ENCODE assay signal across 18 cellular contexts in genomic region chr13:27110056-27110746, GRCh38.
DNase-seq lines count a peak whose midpoint lies in the region; ATAC-seq and TF ChIP-seq lines count a peak whose summit lies in the region.
"Had no signal": no experiment of that assay in that cellular context is flagged by ENCODE, and none has a peak within 500 bp of the region (broad histone marks: within the 10 kb centered on the region; RNA-seq: fewer than 3 reads in every experiment).

No MANE protein-coding gene starts in this region.

- 93% methylated on average over 3 of the region's 3 CpGs for WGBS in right lobe of liver (ENCODE audit: insufficient coverage, low coverage, low lambda C conversion rate, missing lambda C conversion rate)

- TF ChIP-seq CTCF in right lobe of liver (IDR thresholded peaks at IDR 0.05) = no peak

- H3K27ac ChIP-seq in right lobe of liver = peak overlapping the region in 1 of 3 donors; percentile 20
- H3K27ac ChIP-seq: A549; BLaER1 treated with 17β-estradiol and CSF1 and Interleukin-3, amounts not matched to agents 10 nM and 100 nM had no signal

- no peak overlapping the region for H3K4me3 ChIP-seq in right lobe of liver
- H3K4me3 ChIP-seq: A549; BLaER1 treated with 17β-estradiol and CSF1 and Interleukin-3, amounts not matched to agents 10 nM and 100 nM had no signal

- intact Hi-C loops in right lobe of liver (cut with DNase I) = no loop called here

- TF ChIP-seq POLR2A in right lobe of liver (IDR thresholded peaks at IDR 0.05) = no peak

- H3K9me3 ChIP-seq in right lobe of liver = no peaks in the 10 kb centered on the region
- H3K9me3 ChIP-seq: A549 had no signal

- H3K4me1 ChIP-seq in right lobe of liver = peaks cover 0 to 8% (median 3%) of the 10 kb centered on the region in 4 donors
- H3K4me1 ChIP-seq: BLaER1 treated with 17β-estradiol and CSF1 and Interleukin-3, amounts not matched to agents 10 nM and 100 nM had no signal

- DNase-seq in NCI-H2107 treated with DMSO at 0.1 percent for 48 hours (lab: John Stamatoyannopoulos, UW; ENCODE audit: unreplicated experiment) (peak; percentile 10), NCI-H2107 (lab: John Stamatoyannopoulos, UW) (no peak), NCI-H1417 (lab: John Stamatoyannopoulos, UW) (peak in 2 of 3 experiments; percentile 54 to 69), NCI-H774 (lab: John Stamatoyannopoulos, UW) (peak; percentile 47), right lobe of liver (no peak), RKO (ENCODE audit: low spot score) (no peak), NOMO-1 treated with DMSO at 0.1 percent for 48 hours (lab: John Stamatoyannopoulos, UW; ENCODE audit: unreplicated experiment) (no peak), NCI-H524 (lab: John Stamatoyannopoulos, UW) (no peak)
- DNase-seq: CD8-positive, alpha-beta memory T cell; HFFc6; IMR-90; Karpas-422; NCI-H1105; NK-92 treated with Interleukin-12 subunit alpha and Interleukin-12 subunit beta, amount 100 ng/mL, for 24 hours; OCI-M1; SW 1271 had no signal

- H3K27me3 ChIP-seq in right lobe of liver = no peaks in the 10 kb centered on the region
- H3K27me3 ChIP-seq: BLaER1 treated with 17β-estradiol and CSF1 and Interleukin-3, amounts not matched to agents 10 nM and 100 nM had no signal

- peak; percentile 64 to 91 (median 84) for ATAC-seq in right lobe of liver
- ATAC-seq: A549 had no signal

- H3K36me3 ChIP-seq in right lobe of liver = peaks cover 0 to 3% (median under 1%) of the 10 kb centered on the region in 4 donors

Comparison
In these comparisons a context has a peak if more than half of its experiments do, and no peak if none do; other contexts are left out.
1. DNase-seq: peak in NCI-H2107 treated with DMSO at 0.1 percent for 48 hours (single experiment), NCI-H1417 (2 of 3) and NCI-H774 (single experiment); none in NCI-H2107 (single experiment), right lobe of liver (0 of 3), RKO (single experiment), NOMO-1 treated with DMSO at 0.1 percent for 48 hours (single experiment) and NCI-H524 (0 of 2).